ENCODE assay signal across 9 cellular contexts in the genomic region with DNA sequence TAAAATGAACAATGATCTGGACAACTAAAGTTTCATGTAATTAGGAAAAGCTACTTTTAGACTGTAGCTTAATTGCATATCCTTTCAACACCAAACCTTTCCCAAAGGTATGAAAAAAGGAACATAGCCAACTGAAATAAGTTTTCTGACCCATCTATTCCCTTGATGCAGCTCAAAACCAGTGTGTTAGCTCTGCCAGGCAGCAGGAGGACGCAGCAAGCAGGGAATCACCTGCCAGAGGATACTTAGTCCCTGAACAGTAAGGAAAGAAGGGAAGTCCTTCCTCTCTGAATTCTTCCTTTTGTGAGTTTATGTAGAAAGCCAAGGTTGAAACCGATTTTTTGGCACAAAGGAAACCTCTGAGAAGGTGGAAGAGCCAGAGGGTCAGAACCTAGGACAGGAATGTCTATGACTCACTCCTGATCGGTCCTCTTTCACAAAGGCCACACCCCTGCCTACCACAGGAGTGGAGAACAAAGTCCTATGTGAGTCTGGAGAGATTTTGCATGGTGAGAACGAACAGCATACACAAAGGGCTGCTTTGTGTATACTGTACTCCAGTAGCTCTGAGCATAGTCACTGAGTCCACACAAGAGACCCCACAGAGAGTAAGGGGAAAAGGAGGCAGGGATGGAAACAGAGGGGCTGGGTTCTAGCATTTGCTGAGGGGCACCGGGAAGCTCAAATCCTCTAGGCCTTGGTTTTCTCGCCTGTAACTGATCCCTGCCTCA.
A peak's percentile ranks its signal among the peaks of the same experiment; 100 is the strongest.
DNase-seq lines count a peak whose midpoint lies in the region; ATAC-seq and FAIRE-seq lines count a peak whose summit lies in the region.
"Had no signal": no experiment of that assay in that cellular context is flagged by ENCODE, and none has a peak within 500 bp of the region (broad histone marks: within the 10 kb centered on the region; RNA-seq: fewer than 3 reads in every experiment).

No MANE protein-coding gene starts in this region.

- ATAC-seq in left ventricle myocardium superior (peak; percentile 21), Right ventricle myocardium superior (ENCODE audit: poor library complexity) (no peak), HG02571 (IDR thresholded peaks at IDR 0.05; ENCODE audit: unreplicated experiment) (no peak)
- peak in 1 of 2 donors; percentile 2 for ATAC-seq in activated T-cell treated with anti-CD3 and anti-CD28 coated beads, Interleukin-2, amount 50 U/mL, for 72 hours (replicated peaks in 1 of 2)

- FAIRE-seq in urothelium cell line (lab: Jason Lieb, UNC), result no peak

- H3K27ac Mint-ChIP-seq in activated T-cell treated with anti-CD3 and anti-CD28 coated beads, Interleukin-2, amount 50 U/mL, for 72 hours, result no peak overlapping the region

- no peak for DNase-seq in left ventricle myocardium superior
- no peak for DNase-seq in Right ventricle myocardium superior
- peak in 1 of 2 donors; percentile 6 for DNase-seq in activated T-cell treated with anti-CD3 and anti-CD28 coated beads, Interleukin-2, amount 50 U/mL, for 72 hours
- peak; percentile 49 for DNase-seq in iPS-NIHi7 (ENCODE audit: extremely low spot score)
- DNase-seq in urothelium cell line (ENCODE audit: low spot score), result peak; percentile 92
- DNase-seq in SHP77 treated with DMSO at 0.1 percent for 48 hours (lab: John Stamatoyannopoulos, UW), result no peak
- no peak for DNase-seq in stimulated activated naive CD4-positive, alpha-beta T cell treated with Interleukin-2 at 50 U/mL for 16 hours (lab: John Stamatoyannopoulos, UW)
- DNase-seq: NCI-H524 treated with DMSO at 0.1 percent for 48 hours had no signal

- H3K9me3 Mint-ChIP-seq in activated T-cell treated with anti-CD3 and anti-CD28 coated beads, Interleukin-2, amount 50 U/mL, for 72 hours, result no peaks in the 10 kb centered on the region

- peaks cover 63% of the 10 kb centered on the region for H3K4me1 Mint-ChIP-seq in activated T-cell treated with anti-CD3 and anti-CD28 coated beads, Interleukin-2, amount 50 U/mL, for 72 hours (ENCODE audit: low read depth)

- no peaks in the 10 kb centered on the region for H3K27me3 Mint-ChIP-seq in activated T-cell treated with anti-CD3 and anti-CD28 coated beads, Interleukin-2, amount 50 U/mL, for 72 hours (ENCODE audit: low read depth)

- H3K36me3 Mint-ChIP-seq in activated T-cell treated with anti-CD3 and anti-CD28 coated beads, Interleukin-2, amount 50 U/mL, for 72 hours (ENCODE audit: insufficient read depth in 2 of 2), result peaks cover 8 to 20% of the 10 kb centered on the region in 2 donors

- H3K4me3 Mint-ChIP-seq in activated T-cell treated with anti-CD3 and anti-CD28 coated beads, Interleukin-2, amount 50 U/mL, for 72 hours, result peak overlapping the region; percentile 62 to 68

- intact Hi-C loops in left ventricle myocardium superior (cut with micrococcal nuclease), result loop anchor here (10.0 kb wide), 1 partner anchor 149 kb away; no protein-coding TSS in a partner anchor
- intact Hi-C loops in Right ventricle myocardium superior (cut with DNase I), result loop anchor here (5.0 kb wide), 1 partner anchor 156 kb away; a partner anchor contains a TSS

Comparison
In these comparisons a context has a peak if more than half of its experiments do, and no peak if none do; other contexts are left out.
1. DNase-seq: peak in iPS-NIHi7 (single experiment) and urothelium cell line (single experiment); none in left ventricle myocardium superior (single experiment), Right ventricle myocardium superior (single experiment), SHP77 treated with DMSO at 0.1 percent for 48 hours (single experiment) and stimulated activated naive CD4-positive, alpha-beta T cell treated with Interleukin-2 at 50 U/mL for 16 hours (single experiment).